ENCODE assay signal across 14 cellular contexts in genomic region chr17:46063239-46063638, GRCh38.
DNase-seq lines count a peak whose midpoint lies in the region; ATAC-seq and TF ChIP-seq lines count a peak whose summit lies in the region.
"Had no signal": no experiment of that assay in that cellular context is flagged by ENCODE, and none has a peak within 500 bp of the region (broad histone marks: within the 10 kb centered on the region; RNA-seq: fewer than 3 reads in every experiment).

No MANE protein-coding gene starts in this region.

- peaks cover 29% of the 10 kb centered on the region for H3K36me3 Mint-ChIP-seq in CD4-positive, CD25-positive, alpha-beta regulatory T cell

- peak overlapping the region in 2 of 3 donors; percentile 20 to 32 for H3K27ac Mint-ChIP-seq in CD4-positive, CD25-positive, alpha-beta regulatory T cell

- H3K4me3 Mint-ChIP-seq in CD4-positive, CD25-positive, alpha-beta regulatory T cell: no peak overlapping the region
- H3K4me3 Mint-ChIP-seq: naive thymus-derived CD8-positive, alpha-beta T cell had no signal

- no peak for TF ChIP-seq CTCF in epithelial cell of proximal tubule (conservative IDR thresholded peaks at IDR 0.05; ENCODE audit: low read depth, low read length)
- TF ChIP-seq CTCF in neutrophil (IDR thresholded peaks at IDR 0.05): no peak

- peaks cover 25 to 41% (median 26%) of the 10 kb centered on the region in 4 donors for H3K4me1 Mint-ChIP-seq in CD4-positive, CD25-positive, alpha-beta regulatory T cell

- no peaks in the 10 kb centered on the region for H3K27me3 Mint-ChIP-seq in CD4-positive, CD25-positive, alpha-beta regulatory T cell
- H3K27me3 Mint-ChIP-seq: naive thymus-derived CD8-positive, alpha-beta T cell had no signal

- H3K4me3 ChIP-seq in CD4-positive, CD25-positive, alpha-beta regulatory T cell (ENCODE audit: low read depth, low read length): no peak overlapping the region
- H3K4me3 ChIP-seq in epithelial cell of proximal tubule (ENCODE audit: low read depth, low read length) (no peak overlapping the region), neutrophil (ENCODE audit: low read depth in 1 of 2, low read length in 1 of 2) (no peak overlapping the region)
- H3K4me3 ChIP-seq: heart left ventricle had no signal

- H3K27me3 ChIP-seq in CD4-positive, CD25-positive, alpha-beta regulatory T cell (ENCODE audit: control insufficient read depth, insufficient read depth, low read length): no peaks in the 10 kb centered on the region
- no peaks in the 10 kb centered on the region for H3K27me3 ChIP-seq in neutrophil
- H3K27me3 ChIP-seq: heart left ventricle had no signal

- ATAC-seq in CD4-positive, CD25-positive, alpha-beta regulatory T cell (ENCODE audit: low read depth in 2 of 2): no peak
- ATAC-seq in HG02840 (IDR thresholded peaks at IDR 0.05; ENCODE audit: low FRiP score, unreplicated experiment): no peak
- ATAC-seq: heart left ventricle; naive thymus-derived CD8-positive, alpha-beta T cell had no signal

- no peaks in the 10 kb centered on the region for H3K9me3 Mint-ChIP-seq in CD4-positive, CD25-positive, alpha-beta regulatory T cell
- H3K9me3 Mint-ChIP-seq: naive thymus-derived CD8-positive, alpha-beta T cell had no signal

- H3K4me1 ChIP-seq in CD4-positive, CD25-positive, alpha-beta regulatory T cell (ENCODE audit: control insufficient read depth, insufficient read depth, low read length, poor library complexity, severe bottlenecking): no peaks in the 10 kb centered on the region
- no peaks in the 10 kb centered on the region for H3K4me1 ChIP-seq in neutrophil (ENCODE audit: control insufficient read depth in 1 of 2, insufficient read depth in 1 of 2, low read depth in 1 of 2, low read length in 1 of 2)

- H3K27ac ChIP-seq in CD4-positive, CD25-positive, alpha-beta regulatory T cell (ENCODE audit: insufficient read depth, low read length, poor library complexity, severe bottlenecking): no peak overlapping the region
- peak overlapping the region; percentile 3 for H3K27ac ChIP-seq in neutrophil
- H3K27ac ChIP-seq: heart left ventricle had no signal

- no peaks in the 10 kb centered on the region for H3K9me3 ChIP-seq in CD4-positive, CD25-positive, alpha-beta regulatory T cell (ENCODE audit: control insufficient read depth in 2 of 2, low read length in 2 of 2)
- H3K9me3 ChIP-seq in neutrophil: no peaks in the 10 kb centered on the region
- H3K9me3 ChIP-seq: heart left ventricle had no signal

- peaks cover 70% of the 10 kb centered on the region for H3K36me3 ChIP-seq in CD4-positive, CD25-positive, alpha-beta regulatory T cell (ENCODE audit: control insufficient read depth, insufficient read depth, low read length)
- H3K36me3 ChIP-seq in neutrophil: peaks cover 48% of the 10 kb centered on the region

- no peak for DNase-seq in CD4-positive, CD25-positive, alpha-beta regulatory T cell
- DNase-seq in NCI-H226 (peak; percentile 86), epithelial cell of proximal tubule (ENCODE audit: low read depth) (peak; percentile 76), NCI-H524 treated with DMSO at 0.1 percent for 48 hours (lab: John Stamatoyannopoulos, UW) (no peak)
- no peak for DNase-seq in stimulated activated CD4-positive, alpha-beta T cell treated with anti-CD3 and anti-CD28 coated beads, Interleukin-1b, Interleukin-23, amount 100 ng/mL, for 48 hours
- DNase-seq in central memory CD4-positive, alpha-beta T cell: no peak
- DNase-seq: activated CD4-positive, alpha-beta T cell treated with anti-CD3 and anti-CD28 coated beads, Interleukin-2, amount 50 U/mL, for 4 hours; DMS153; heart left ventricle; naive thymus-derived CD8-positive, alpha-beta T cell; NCI-H2029 treated with DMSO at 0.1 percent for 48 hours; SIG-M5 had no signal

Comparison
In these comparisons a context has a peak if more than half of its experiments do, and no peak if none do; other contexts are left out.
1. DNase-seq: peak in NCI-H226 (single experiment) and epithelial cell of proximal tubule (single experiment); none in CD4-positive, CD25-positive, alpha-beta regulatory T cell (0 of 3), stimulated activated CD4-positive, alpha-beta T cell treated with anti-CD3 and anti-CD28 coated beads, Interleukin-1b, Interleukin-23, amount 100 ng/mL, for 48 hours (single experiment), central memory CD4-positive, alpha-beta T cell (single experiment) and NCI-H524 treated with DMSO at 0.1 percent for 48 hours (single experiment).